20 cellular contexts compared by ENCODE assay signal in the genomic region with DNA sequence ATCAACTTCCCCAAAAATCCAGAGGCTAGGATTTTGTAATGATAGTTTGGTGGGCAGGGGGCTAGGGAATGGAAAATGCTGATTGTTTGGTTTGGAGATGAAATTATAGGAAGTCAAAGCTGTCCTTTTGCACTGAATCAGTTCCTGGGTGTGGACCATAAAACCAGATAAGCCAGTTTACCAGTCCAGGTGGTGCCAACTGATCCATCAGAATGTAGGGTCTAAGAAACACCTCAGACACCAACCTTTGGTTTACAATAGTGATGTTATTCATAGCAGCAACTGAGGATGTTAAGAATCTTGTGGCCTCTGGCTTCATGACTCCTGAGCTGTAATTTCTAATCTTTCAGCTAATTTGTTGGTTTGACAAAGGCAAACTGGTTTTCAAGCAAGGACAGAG.
"Had no signal": no experiment of that assay in that cellular context is flagged by ENCODE, and none has a peak within 500 bp of the region (broad histone marks: within the 10 kb centered on the region; RNA-seq: fewer than 3 reads in every experiment).

No MANE protein-coding gene starts in this region.

- H3K27ac ChIP-seq: cardiac muscle cell, PC-9 had no signal

- H3K4me3 ChIP-seq: cardiac muscle cell, PC-9 had no signal

- H3K36me3 ChIP-seq: cardiac muscle cell had no signal

- FAIRE-seq: astrocyte had no signal

- DNase-seq: activated CD4-positive, alpha-beta T cell treated with anti-CD3 and anti-CD28 coated beads for 4 hours; activated CD8-positive, alpha-beta T cell treated with anti-CD3 and anti-CD28 coated beads, Interleukin-2, amount 10 ng/mL, durations not matched to agents 7 days and 5 days; activated effector memory CD4-positive, alpha-beta T cell treated with Interleukin-2 at 50 U/mL for 16 hours; activated naive CD4-positive, alpha-beta T cell; activated naive CD8-positive, alpha-beta T cell treated with anti-CD3 and anti-CD28 coated beads, Interleukin-2, amount 50 U/mL, for 24 hours; activated T-cell treated with anti-CD3 and anti-CD28 coated beads, Interleukin-2, amount 50 U/mL, for 24 hours; amygdala; NCI-H1092; NCI-H1417 treated with DMSO at 0.1 percent for 48 hours; NCI-H1694 treated with DMSO at 0.1 percent for 48 hours; NCI-H2029 treated with DMSO at 0.1 percent for 48 hours; NCI-H345; NCI-H510A; NCI-H526 treated with DMSO at 0.1 percent for 48 hours; PC-9; SHP77 treated with DMSO at 0.1 percent for 48 hours had no signal

- H3K27me3 ChIP-seq: cardiac muscle cell had no signal

- H2AFZ ChIP-seq: PC-9 had no signal

- ATAC-seq: activated CD4-positive, CD25-positive, alpha-beta regulatory T cell treated with anti-CD3 and anti-CD28 coated beads, Interleukin-2, amount 50 U/mL, for 24 hours; activated CD8-positive, alpha-beta T cell treated with anti-CD3 and anti-CD28 coated beads, Interleukin-2, amount 10 ng/mL, durations not matched to agents 7 days and 5 days; activated naive CD4-positive, alpha-beta T cell treated with anti-CD3 and anti-CD28 coated beads, Interleukin-2, amount 50 U/mL, for 72 hours; activated naive CD8-positive, alpha-beta T cell treated with anti-CD3 and anti-CD28 coated beads, Interleukin-2, amount 50 U/mL, for 24 hours had no signal

- H3K4me2 ChIP-seq: PC-9 had no signal
